Comparison of ENCODE assay signal across 21 cellular contexts in genomic region chr11:69947772-69948255, GRCh38.
DNase-seq lines count a peak whose midpoint lies in the region; ATAC-seq, FAIRE-seq and TF ChIP-seq lines count a peak whose summit lies in the region.
"Had no signal": no experiment of that assay in that cellular context is flagged by ENCODE, and none has a peak within 500 bp of the region (broad histone marks: within the 10 kb centered on the region; RNA-seq: fewer than 3 reads in every experiment).

No MANE protein-coding gene starts in this region.

- no peak for ATAC-seq in HepG2
- no peak for ATAC-seq in upper lobe of right lung
- ATAC-seq in HG02885 (IDR thresholded peaks at IDR 0.05; ENCODE audit: poor library complexity, unreplicated experiment) = no peak
- ATAC-seq in activated CD4-positive, CD25-positive, alpha-beta regulatory T cell treated with anti-CD3 and anti-CD28 coated beads, Interleukin-2, amount 50 U/mL, for 24 hours = no peak
- ATAC-seq: activated T-cell treated with anti-CD3 and anti-CD28 coated beads, Interleukin-2, amount 50 U/mL, for 4 hours; sciatic nerve had no signal

- peaks cover 7% of the 10 kb centered on the region for H3K4me1 Mint-ChIP-seq in MCF 10A (ENCODE audit: insufficient read depth, unreplicated experiment)
- H3K4me1 Mint-ChIP-seq: CD14-positive monocyte had no signal

- H2AFZ ChIP-seq in mammary epithelial cell (ENCODE audit: low read depth, low read length) (peak overlapping the region; percentile 65), HepG2 (ENCODE audit: low read length) (no peak overlapping the region)

- no peak overlapping the region for H3K4me2 ChIP-seq in mammary epithelial cell (ENCODE audit: insufficient read depth, low read depth, low read length)
- no peak overlapping the region for H3K4me2 ChIP-seq in HepG2 (ENCODE audit: low read depth, low read length)

- WGBS in mammary epithelial cell (ENCODE audit: low coverage, missing lambda C conversion rate) = 55% methylated on average over 12 of the region's 12 CpGs
- 70% methylated on average over 8 of the region's 12 CpGs for WGBS in HepG2 (ENCODE audit: low lambda C conversion rate)

- in situ Hi-C loops in mammary epithelial cell (cut with MboI; ENCODE audit: low sequenced_read_pairs in 2 of 2) (no loop called here), HepG2 (cut with HindIII; ENCODE audit: extremely low pct_ligation_motif_present, low pct_unique_long_range_greater_than_20kb) (no loop called here), ACHN (cut with HindIII; ENCODE audit: low pct_ligation_motif_present, low pct_unique_long_range_greater_than_20kb, low sequenced_read_pairs) (no loop called here)

- H3K4me3 ChIP-seq in mammary epithelial cell (replicated peaks in 1 of 3; ENCODE audit: insufficient read depth in 1 of 3, low read depth in 2 of 3, low read length in 3 of 3) (no peak overlapping the region), HepG2 (replicated peaks in 1 of 3; ENCODE audit: insufficient read depth in 1 of 3, low read depth in 2 of 3, low read length in 3 of 3) (no peak overlapping the region), upper lobe of right lung (no peak overlapping the region)
- H3K4me3 ChIP-seq: body of pancreas had no signal

- no peaks in the 10 kb centered on the region for H4K20me1 ChIP-seq in mammary epithelial cell (ENCODE audit: insufficient read depth, low read length)
- H4K20me1 ChIP-seq in HepG2 (ENCODE audit: insufficient read depth, low read length) = no peaks in the 10 kb centered on the region

- no peak overlapping the region for H3K27ac Mint-ChIP-seq in MCF 10A (ENCODE audit: low read depth, unreplicated experiment)
- H3K27ac Mint-ChIP-seq: activated CD4-positive, alpha-beta memory T cell treated with anti-CD3 and anti-CD28 coated beads for 36 hours; CD14-positive monocyte; stimulated activated naive CD8-positive, alpha-beta T cell treated with anti-CD3 and anti-CD28 coated beads, Interleukin-15, Interleukin-2, amounts not matched to agents 100 ng/mL and 50 ng/mL, for 24 hours had no signal

- H3K27me3 ChIP-seq in mammary epithelial cell (ENCODE audit: insufficient read depth, low read length) = no peaks in the 10 kb centered on the region
- peaks cover 5 to 18% of the 10 kb centered on the region in 2 experiments; a peak in 2 of 5 replicates for H3K27me3 ChIP-seq in HepG2 (ENCODE audit: control insufficient read depth in 1 of 2, insufficient read depth in 2 of 2, low read length in 2 of 2)
- no peaks in the 10 kb centered on the region for H3K27me3 ChIP-seq in upper lobe of right lung
- H3K27me3 ChIP-seq: body of pancreas had no signal

- H3K9ac ChIP-seq in mammary epithelial cell (ENCODE audit: insufficient read depth, low read length) (peak overlapping the region; percentile 74), HepG2 (ENCODE audit: insufficient read depth, low read depth, low read length) (no peak overlapping the region)

- DNase-seq in mammary epithelial cell (no peak), MCF 10A (ENCODE audit: unreplicated experiment) (no peak), RWPE1 (ENCODE audit: low spot score) (no peak), HepG2 (ENCODE audit: low spot score) (no peak), upper lobe of right lung (peak; percentile 38), ACHN (no peak)
- DNase-seq: activated CD4-positive, alpha-beta memory T cell treated with anti-CD3 and anti-CD28 coated beads for 36 hours; activated naive CD4-positive, alpha-beta T cell treated with anti-CD3 and anti-CD28 coated beads, Interleukin-2, amount 50 U/mL, for 16 hours; activated T-cell treated with anti-CD3 and anti-CD28 coated beads, Interleukin-2, amount 50 U/mL, for 4 hours; Kasumi-1; NCI-H1105; NCI-H2081 treated with DMSO at 0.1 percent for 48 hours; NCI-H510A treated with DMSO at 0.1 percent for 48 hours; SHP77 treated with DMSO at 0.1 percent for 48 hours had no signal

- H3K27me3 Mint-ChIP-seq in MCF 10A (ENCODE audit: insufficient read depth, unreplicated experiment) = peaks cover 6% of the 10 kb centered on the region

- BruUV-seq in mammary epithelial cell (replicated peaks; lab: Mats Ljungman, UMichigan) (TSS peak; percentile 80), MCF 10A (replicated peaks; lab: Mats Ljungman, UMichigan) (no TSS peak), HepG2 (replicated peaks; lab: Mats Ljungman, UMichigan) (no TSS peak)

- no peak for TF ChIP-seq POLR2A in HepG2 (IDR thresholded peaks at IDR 0.05; ENCODE audit: insufficient read depth in 1 of 2, low read depth in 2 of 2, low read length in 2 of 2)

- intact Hi-C loops in mammary epithelial cell (cut with micrococcal nuclease) (loop anchor here (1.0 to 5.0 kb wide), 4 partner anchors 69 to 243 kb away; no protein-coding TSS in a partner anchor), MCF 10A (cut with micrococcal nuclease) (no loop called here), HepG2 (cut with micrococcal nuclease; ENCODE audit: unreplicated experiment) (no loop called here), upper lobe of right lung (cut with DNase I) (no loop called here)

- H3K4me1 ChIP-seq in mammary epithelial cell (ENCODE audit: insufficient read depth, low read length) = peaks cover 31% of the 10 kb centered on the region
- no peaks in the 10 kb centered on the region for H3K4me1 ChIP-seq in HepG2 (ENCODE audit: insufficient read depth, low read length)
- H3K4me1 ChIP-seq in upper lobe of right lung = no peaks in the 10 kb centered on the region

- H3K36me3 Mint-ChIP-seq in MCF 10A (ENCODE audit: insufficient read depth, unreplicated experiment) = no peaks in the 10 kb centered on the region
- H3K36me3 Mint-ChIP-seq: activated CD4-positive, alpha-beta memory T cell treated with anti-CD3 and anti-CD28 coated beads for 36 hours; CD14-positive monocyte had no signal

- no peak overlapping the region for H3K4me3 Mint-ChIP-seq in MCF 10A (ENCODE audit: unreplicated experiment)
- H3K4me3 Mint-ChIP-seq: activated CD4-positive, alpha-beta memory T cell treated with anti-CD3 and anti-CD28 coated beads for 36 hours; activated T-cell treated with anti-CD3 and anti-CD28 coated beads, Interleukin-2, amount 50 U/mL, for 4 hours; CD14-positive monocyte; stimulated activated naive CD8-positive, alpha-beta T cell treated with anti-CD3 and anti-CD28 coated beads, Interleukin-15, Interleukin-2, amounts not matched to agents 100 ng/mL and 50 ng/mL, for 24 hours had no signal

- POLR2A ChIA-PET in MCF 10A (lab: Yijun Ruan, JAX) = interaction anchor here (0.5 to 0.6 kb wide), 3 partner anchors 212 to 673 kb away, joined by 3 to 4 read pairs (median 3); no protein-coding TSS in a partner anchor
- POLR2A ChIA-PET in RWPE1 (lab: Yijun Ruan, JAX; ENCODE audit: low non-redundant PET) = no interaction called here
- POLR2A ChIA-PET in HepG2 (lab: Yijun Ruan, JAX) = no interaction called here

- H3K79me2 ChIP-seq in mammary epithelial cell (ENCODE audit: insufficient read depth, low read length) = no peaks in the 10 kb centered on the region
- no peaks in the 10 kb centered on the region for H3K79me2 ChIP-seq in HepG2 (ENCODE audit: insufficient read depth, low read length)

- TF ChIP-seq EP300 in HepG2 (IDR thresholded peaks at IDR 0.05; ENCODE audit: low read depth in 2 of 2, low read length in 2 of 2) = no peak
- TF ChIP-seq EP300 in HepG2 (CRISPR knock-in tag; IDR thresholded peaks at IDR 0.05; ENCODE audit: borderline replicate concordance) = no peak

- TF ChIP-seq RAD21 in HepG2 (CRISPR knock-in tag; IDR thresholded peaks at IDR 0.05) = no peak

- FAIRE-seq in HepG2 (lab: Jason Lieb, UNC) = no peak
- FAIRE-seq: GM12892 had no signal

- no peak for TF ChIP-seq CTCF in mammary epithelial cell (conservative IDR thresholded peaks at IDR 0.05 in 1 of 2, IDR thresholded peaks at IDR 0.05 in 1 of 2; ENCODE audit: extremely low read depth in 1 of 2, insufficient read depth in 1 of 2, low read depth in 1 of 2, low read length in 2 of 2)
- TF ChIP-seq CTCF in MCF 10A (IDR thresholded peaks at IDR 0.05; ENCODE audit: unreplicated experiment) = no peak
- no peak for TF ChIP-seq CTCF in RWPE1 (conservative IDR thresholded peaks at IDR 0.05; ENCODE audit: low read depth)
- TF ChIP-seq CTCF in HepG2 (CRISPR knock-in tag; IDR thresholded peaks at IDR 0.05) = no peak
- TF ChIP-seq CTCF in upper lobe of right lung (IDR thresholded peaks at IDR 0.05) = no peak

- H3K9me3 ChIP-seq in mammary epithelial cell (replicated peaks; ENCODE audit: insufficient read depth, low read length) (peaks cover 6% of the 10 kb centered on the region), HepG2 (ENCODE audit: low read length) (peaks cover 11% of the 10 kb centered on the region), upper lobe of right lung (no peaks in the 10 kb centered on the region)

- peak overlapping the region; percentile 93 for H3K27ac ChIP-seq in mammary epithelial cell (ENCODE audit: insufficient read depth, low read depth, low read length)
- H3K27ac ChIP-seq in RWPE1 = peak overlapping the region; percentile 36; the same call in 1 of the 2 replicates
- H3K27ac ChIP-seq in HepG2 (ENCODE audit: extremely low read length, insufficient read depth, low read length) = no peak overlapping the region
- H3K27ac ChIP-seq in upper lobe of right lung = no peak overlapping the region

- CTCF ChIA-PET in mammary epithelial cell (lab: Charles Lee; ENCODE audit: low non-redundant PET) (interaction anchor here (0.6 to 0.8 kb wide), 3 partner anchors 48 to 176 kb away, joined by 3 read pairs; no protein-coding TSS in a partner anchor), MCF 10A (lab: Yijun Ruan, JAX) (interaction anchor here (0.7 to 1.3 kb wide), 6 partner anchors 27 to 252 kb away, joined by 3 to 4 read pairs (median 4); no protein-coding TSS in a partner anchor), RWPE1 (lab: Yijun Ruan, JAX) (interaction anchor here (0.5 to 0.9 kb wide), 3 partner anchors 8 to 315 kb away, joined by 4 read pairs; no protein-coding TSS in a partner anchor), HepG2 (lab: Yijun Ruan, JAX; ENCODE audit: low intra/inter-chr PET ratio, low total read pairs) (no interaction called here)

- dilution Hi-C loops in mammary epithelial cell (cut with HindIII; ENCODE audit: low sequenced_read_pairs) = loop anchor here (10.0 kb wide), 2 partner anchors 137 to 523 kb away; no protein-coding TSS in a partner anchor

- H3K36me3 ChIP-seq in mammary epithelial cell (ENCODE audit: insufficient read depth, low read length) = no peaks in the 10 kb centered on the region
- no peaks in the 10 kb centered on the region for H3K36me3 ChIP-seq in HepG2 (replicated peaks in 1 of 2; ENCODE audit: control insufficient read depth in 1 of 2, insufficient read depth in 2 of 2, low read length in 2 of 2)
- no peaks in the 10 kb centered on the region for H3K36me3 ChIP-seq in upper lobe of right lung

- H3K9me3 Mint-ChIP-seq in MCF 10A (ENCODE audit: unreplicated experiment) = no peaks in the 10 kb centered on the region
- H3K9me3 Mint-ChIP-seq: activated T-cell treated with anti-CD3 and anti-CD28 coated beads, Interleukin-2, amount 50 U/mL, for 4 hours; stimulated activated naive CD8-positive, alpha-beta T cell treated with anti-CD3 and anti-CD28 coated beads, Interleukin-15, Interleukin-2, amounts not matched to agents 100 ng/mL and 50 ng/mL, for 24 hours had no signal

Comparison
In these comparisons a context has a peak if more than half of its experiments do, and no peak if none do; other contexts are left out.
1. H3K27ac ChIP-seq: peak in mammary epithelial cell (single experiment) and RWPE1 (single experiment); none in HepG2 (single experiment) and upper lobe of right lung (single experiment).